Comparison of ENCODE assay signal across 8 cellular contexts in genomic region chr1:78491311-78492071, GRCh38. TPM values are rescaled to one million over a fixed set of nuclear protein-coding genes. Genes with fewer than 3 reads are reported as not detected.
A peak's percentile ranks its signal among the peaks of the same experiment; 100 is the strongest.
DNase-seq lines count a peak whose midpoint lies in the region; ATAC-seq lines count a peak whose summit lies in the region.
"Had no signal": no experiment of that assay in that cellular context is flagged by ENCODE, and none has a peak within 500 bp of the region (broad histone marks: within the 10 kb centered on the region; RNA-seq: fewer than 3 reads in every experiment).

No MANE protein-coding gene starts in this region.

- no peak for ATAC-seq in T-cell (replicated peaks in 1 of 4)
- ATAC-seq in activated naive CD4-positive, alpha-beta T cell treated with anti-CD3 and anti-CD28 coated beads, Interleukin-2, amount 50 U/mL, for 72 hours = no peak

- POLR2A ChIA-PET in T-cell (lab: Charles Lee) = no interaction called here

- H3K4me1 ChIP-seq in subcutaneous abdominal adipose tissue (ENCODE audit: control insufficient read depth in 5 of 5, insufficient read depth in 5 of 5, low read length in 5 of 5) = peaks cover 0 to 17% (median 15%) of the 10 kb centered on the region in 5 donors

- H3K4me3 Mint-ChIP-seq in T-cell = no peak overlapping the region
- H3K4me3 Mint-ChIP-seq: stimulated activated naive CD8-positive, alpha-beta T cell treated with anti-CD3 and anti-CD28 coated beads, Interleukin-15, Interleukin-2, amounts not matched to agents 100 ng/mL and 50 ng/mL, for 24 hours had no signal

- peaks cover 0 to 6% (median 3%) of the 10 kb centered on the region in 3 donors for H3K4me1 Mint-ChIP-seq in T-cell

- CTCF ChIA-PET in T-cell (lab: Charles Lee) = no interaction called here

- peaks cover 0 to 9% (median 0%) of the 10 kb centered on the region in 3 donors for H3K9me3 Mint-ChIP-seq in T-cell
- peaks cover 4% of the 10 kb centered on the region in 2 donors for H3K9me3 Mint-ChIP-seq in activated naive CD4-positive, alpha-beta T cell treated with anti-CD3 and anti-CD28 coated beads, Interleukin-2, amount 50 U/mL, for 72 hours
- H3K9me3 Mint-ChIP-seq: stimulated activated naive CD8-positive, alpha-beta T cell treated with anti-CD3 and anti-CD28 coated beads, Interleukin-15, Interleukin-2, amounts not matched to agents 100 ng/mL and 50 ng/mL, for 24 hours had no signal

- peak overlapping the region; percentile 26 for H3K27ac ChIP-seq in subcutaneous abdominal adipose tissue (ENCODE audit: low read depth, low read length)

- peak overlapping the region in 1 of 5 donors; percentile 41 for H3K9ac ChIP-seq in subcutaneous abdominal adipose tissue (ENCODE audit: low read length in 5 of 5)

- H3K4me3 ChIP-seq in subcutaneous abdominal adipose tissue (ENCODE audit: low read depth in 1 of 5, low read length in 5 of 5) = peak overlapping the region; percentile 64 to 78 (median 65)

- no peaks in the 10 kb centered on the region for H3K36me3 ChIP-seq in subcutaneous abdominal adipose tissue (ENCODE audit: control insufficient read depth in 5 of 5, insufficient read depth in 5 of 5, low read length in 5 of 5)

- no peaks in the 10 kb centered on the region for H3K9me3 ChIP-seq in subcutaneous abdominal adipose tissue (ENCODE audit: control insufficient read depth in 5 of 5, low read length in 5 of 5)

- peak; percentile 43 for DNase-seq in HS-5 (ENCODE audit: low read depth)
- peak; percentile 74 for DNase-seq in astrocyte of the hippocampus (ENCODE audit: low read depth, low spot score)
- peak; percentile 53 for DNase-seq in iris pigment epithelial cell (ENCODE audit: low read depth)
- no peak for DNase-seq in mesenteric fat pad (ENCODE audit: low spot score)
- DNase-seq in T-cell = no peak
- DNase-seq in activated naive CD4-positive, alpha-beta T cell treated with anti-CD3 and anti-CD28 coated beads, Interleukin-2, amount 50 U/mL, for 72 hours (ENCODE audit: low spot score in 2 of 2) = no peak

- peaks cover 32 to 33% of the 10 kb centered on the region in 2 donors for H3K27me3 Mint-ChIP-seq in T-cell

- peaks cover 0 to 16% (median 12%) of the 10 kb centered on the region in 5 donors for H3K27me3 ChIP-seq in subcutaneous abdominal adipose tissue (ENCODE audit: control insufficient read depth in 5 of 5, insufficient read depth in 4 of 5, low read length in 5 of 5)

- H3K27ac Mint-ChIP-seq in T-cell = no peak overlapping the region
- H3K27ac Mint-ChIP-seq in activated naive CD4-positive, alpha-beta T cell treated with anti-CD3 and anti-CD28 coated beads, Interleukin-2, amount 50 U/mL, for 72 hours = no peak overlapping the region
- H3K27ac Mint-ChIP-seq: stimulated activated naive CD8-positive, alpha-beta T cell treated with anti-CD3 and anti-CD28 coated beads, Interleukin-15, Interleukin-2, amounts not matched to agents 100 ng/mL and 50 ng/mL, for 24 hours had no signal

- H3K36me3 Mint-ChIP-seq in T-cell = no peaks in the 10 kb centered on the region
- H3K36me3 Mint-ChIP-seq in activated naive CD4-positive, alpha-beta T cell treated with anti-CD3 and anti-CD28 coated beads, Interleukin-2, amount 50 U/mL, for 72 hours = peaks cover 0 to 3% of the 10 kb centered on the region in 2 donors

RNA-seq across cellular contexts. Expression of gene PTGFR, which starts 0.7 kb away (rescaled TPM):
- total RNA-seq in mesenteric fat pad = 0.84 TPM
- under 1 TPM in 1 of 5 donors, not detected in 4; 0.13 TPM for total RNA-seq in T-cell
- total RNA-seq in activated naive CD4-positive, alpha-beta T cell treated with anti-CD3 and anti-CD28 coated beads, Interleukin-2, amount 50 U/mL, for 72 hours = not detected

Comparison
In these comparisons a context has a peak if more than half of its experiments do, and no peak if none do; other contexts are left out.
1. DNase-seq: peak in HS-5 (single experiment), astrocyte of the hippocampus (single experiment) and iris pigment epithelial cell (single experiment); none in mesenteric fat pad (single experiment), T-cell (0 of 34) and activated naive CD4-positive, alpha-beta T cell treated with anti-CD3 and anti-CD28 coated beads, Interleukin-2, amount 50 U/mL, for 72 hours (0 of 2).